In the genomic region with DNA sequence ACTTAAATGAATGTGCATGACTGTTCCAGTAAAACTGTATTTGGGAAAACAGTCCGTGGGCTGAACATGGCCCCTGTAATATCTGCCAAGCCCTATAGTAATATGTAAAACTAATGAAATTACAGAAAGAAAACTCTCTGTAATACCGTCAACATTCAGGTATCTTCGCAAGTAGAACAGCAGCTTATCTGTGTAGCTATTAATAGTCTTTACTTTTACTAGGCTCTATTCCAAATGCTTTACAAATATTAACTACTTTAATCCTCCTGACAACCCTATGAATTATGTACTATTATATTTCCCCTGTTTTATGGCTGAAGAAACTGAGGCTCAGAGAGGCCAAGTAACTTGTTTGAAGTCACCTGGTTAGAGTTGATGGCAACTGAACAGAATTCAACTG, we compare ENCODE assay signal across 19 cellular contexts. TPM values are rescaled to one million over a fixed set of nuclear protein-coding genes. Genes with fewer than 3 reads are reported as not detected.
"Had no signal": no experiment of that assay in that cellular context is flagged by ENCODE, and none has a peak within 500 bp of the region (broad histone marks: within the 10 kb centered on the region; RNA-seq: fewer than 3 reads in every experiment).

No MANE protein-coding gene starts in this region.

- H3K9me3 ChIP-seq: adrenal gland, breast epithelium, prostate gland, uterus had no signal

- H3K27me3 ChIP-seq: adrenal gland, breast epithelium, neural progenitor cell, uterus had no signal

- H3K4me3 ChIP-seq: adrenal gland, breast epithelium, lung, neural progenitor cell, prostate gland, uterus had no signal

- H3K27ac ChIP-seq: neural progenitor cell, prostate gland had no signal

- H3K4me1 ChIP-seq: breast epithelium, neural progenitor cell, prostate gland, uterus had no signal

- H3K36me3 ChIP-seq: adrenal gland, breast epithelium, neural progenitor cell, prostate gland, uterus had no signal

- H3K4me2 ChIP-seq: neural progenitor cell had no signal

- H2AFZ ChIP-seq: neural progenitor cell had no signal

- DNase-seq: activated CD8-positive, alpha-beta memory T cell treated with anti-CD3 and anti-CD28 coated beads for 24 hours; activated CD8-positive, alpha-beta memory T cell treated with anti-CD3 and anti-CD28 coated beads, Interleukin-2, amount 50 U/mL, for 4 hours; activated naive CD4-positive, alpha-beta T cell; activated T-cell treated with anti-CD3 and anti-CD28 coated beads, Interleukin-2, amount 50 U/mL, for 24 hours; adrenal gland; effector CD4-positive, alpha-beta T cell; erythroblast; head of caudate nucleus; left colon; naive thymus-derived CD8-positive, alpha-beta T cell; stimulated activated CD4-positive, alpha-beta T cell treated with anti-CD3 and anti-CD28 coated beads, Interleukin-12 subunit alpha, Interleukin-12 subunit beta, amount 100 ng/mL, for 4 hours; T-helper 1 cell; uterus had no signal

- ATAC-seq: left colon; naive thymus-derived CD8-positive, alpha-beta T cell; WTC11 had no signal

- H3K9ac ChIP-seq: neural progenitor cell had no signal

RNA-seq across cellular contexts. Expression of gene DAAM2, which starts 57.1 kb away (rescaled TPM):
- total RNA-seq: activated T-helper 2 cell treated with anti-CD3 and anti-CD28 coated beads, Interferon-gamma antibody, Interleukin-2, Interleukin-4, amounts not matched to agents 10 μg/mL and 5 μg/mL and 100 μg/mL, durations not matched to agents 14 hours and 24 hours and 36 hours; naive thymus-derived CD8-positive, alpha-beta T cell had no signal
- polyA plus RNA-seq: naive thymus-derived CD8-positive, alpha-beta T cell had no signal
